1 cellular context compared by ENCODE assay signal in the genomic region with DNA sequence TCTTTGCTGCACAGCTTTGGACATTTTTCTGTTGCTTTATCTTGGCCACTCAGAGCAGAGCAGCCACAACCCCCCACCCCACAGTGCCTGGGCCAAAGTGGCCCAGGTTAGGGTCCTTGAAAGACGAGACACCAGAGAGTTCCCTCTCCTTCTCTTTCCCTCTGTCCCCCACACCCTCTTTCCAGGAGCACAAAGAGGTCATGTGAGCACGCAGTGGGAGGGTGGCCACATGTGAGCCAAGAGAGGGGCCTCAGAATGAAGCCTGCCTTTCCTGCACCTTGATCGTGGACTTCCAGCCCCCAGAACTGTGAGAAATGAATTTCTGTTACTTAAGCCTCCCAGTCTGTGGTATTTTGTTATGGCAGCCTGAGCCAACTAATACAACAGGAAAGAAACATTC.
TF ChIP-seq lines count a peak whose summit lies in the region.

No MANE protein-coding gene starts in this region.

TF ChIP-seq in GM23338, 12 proteins besides CTCF, POLR2A, EP300 and RAD21 (continued from another document):
- TF ChIP-seq, protein P1, sequence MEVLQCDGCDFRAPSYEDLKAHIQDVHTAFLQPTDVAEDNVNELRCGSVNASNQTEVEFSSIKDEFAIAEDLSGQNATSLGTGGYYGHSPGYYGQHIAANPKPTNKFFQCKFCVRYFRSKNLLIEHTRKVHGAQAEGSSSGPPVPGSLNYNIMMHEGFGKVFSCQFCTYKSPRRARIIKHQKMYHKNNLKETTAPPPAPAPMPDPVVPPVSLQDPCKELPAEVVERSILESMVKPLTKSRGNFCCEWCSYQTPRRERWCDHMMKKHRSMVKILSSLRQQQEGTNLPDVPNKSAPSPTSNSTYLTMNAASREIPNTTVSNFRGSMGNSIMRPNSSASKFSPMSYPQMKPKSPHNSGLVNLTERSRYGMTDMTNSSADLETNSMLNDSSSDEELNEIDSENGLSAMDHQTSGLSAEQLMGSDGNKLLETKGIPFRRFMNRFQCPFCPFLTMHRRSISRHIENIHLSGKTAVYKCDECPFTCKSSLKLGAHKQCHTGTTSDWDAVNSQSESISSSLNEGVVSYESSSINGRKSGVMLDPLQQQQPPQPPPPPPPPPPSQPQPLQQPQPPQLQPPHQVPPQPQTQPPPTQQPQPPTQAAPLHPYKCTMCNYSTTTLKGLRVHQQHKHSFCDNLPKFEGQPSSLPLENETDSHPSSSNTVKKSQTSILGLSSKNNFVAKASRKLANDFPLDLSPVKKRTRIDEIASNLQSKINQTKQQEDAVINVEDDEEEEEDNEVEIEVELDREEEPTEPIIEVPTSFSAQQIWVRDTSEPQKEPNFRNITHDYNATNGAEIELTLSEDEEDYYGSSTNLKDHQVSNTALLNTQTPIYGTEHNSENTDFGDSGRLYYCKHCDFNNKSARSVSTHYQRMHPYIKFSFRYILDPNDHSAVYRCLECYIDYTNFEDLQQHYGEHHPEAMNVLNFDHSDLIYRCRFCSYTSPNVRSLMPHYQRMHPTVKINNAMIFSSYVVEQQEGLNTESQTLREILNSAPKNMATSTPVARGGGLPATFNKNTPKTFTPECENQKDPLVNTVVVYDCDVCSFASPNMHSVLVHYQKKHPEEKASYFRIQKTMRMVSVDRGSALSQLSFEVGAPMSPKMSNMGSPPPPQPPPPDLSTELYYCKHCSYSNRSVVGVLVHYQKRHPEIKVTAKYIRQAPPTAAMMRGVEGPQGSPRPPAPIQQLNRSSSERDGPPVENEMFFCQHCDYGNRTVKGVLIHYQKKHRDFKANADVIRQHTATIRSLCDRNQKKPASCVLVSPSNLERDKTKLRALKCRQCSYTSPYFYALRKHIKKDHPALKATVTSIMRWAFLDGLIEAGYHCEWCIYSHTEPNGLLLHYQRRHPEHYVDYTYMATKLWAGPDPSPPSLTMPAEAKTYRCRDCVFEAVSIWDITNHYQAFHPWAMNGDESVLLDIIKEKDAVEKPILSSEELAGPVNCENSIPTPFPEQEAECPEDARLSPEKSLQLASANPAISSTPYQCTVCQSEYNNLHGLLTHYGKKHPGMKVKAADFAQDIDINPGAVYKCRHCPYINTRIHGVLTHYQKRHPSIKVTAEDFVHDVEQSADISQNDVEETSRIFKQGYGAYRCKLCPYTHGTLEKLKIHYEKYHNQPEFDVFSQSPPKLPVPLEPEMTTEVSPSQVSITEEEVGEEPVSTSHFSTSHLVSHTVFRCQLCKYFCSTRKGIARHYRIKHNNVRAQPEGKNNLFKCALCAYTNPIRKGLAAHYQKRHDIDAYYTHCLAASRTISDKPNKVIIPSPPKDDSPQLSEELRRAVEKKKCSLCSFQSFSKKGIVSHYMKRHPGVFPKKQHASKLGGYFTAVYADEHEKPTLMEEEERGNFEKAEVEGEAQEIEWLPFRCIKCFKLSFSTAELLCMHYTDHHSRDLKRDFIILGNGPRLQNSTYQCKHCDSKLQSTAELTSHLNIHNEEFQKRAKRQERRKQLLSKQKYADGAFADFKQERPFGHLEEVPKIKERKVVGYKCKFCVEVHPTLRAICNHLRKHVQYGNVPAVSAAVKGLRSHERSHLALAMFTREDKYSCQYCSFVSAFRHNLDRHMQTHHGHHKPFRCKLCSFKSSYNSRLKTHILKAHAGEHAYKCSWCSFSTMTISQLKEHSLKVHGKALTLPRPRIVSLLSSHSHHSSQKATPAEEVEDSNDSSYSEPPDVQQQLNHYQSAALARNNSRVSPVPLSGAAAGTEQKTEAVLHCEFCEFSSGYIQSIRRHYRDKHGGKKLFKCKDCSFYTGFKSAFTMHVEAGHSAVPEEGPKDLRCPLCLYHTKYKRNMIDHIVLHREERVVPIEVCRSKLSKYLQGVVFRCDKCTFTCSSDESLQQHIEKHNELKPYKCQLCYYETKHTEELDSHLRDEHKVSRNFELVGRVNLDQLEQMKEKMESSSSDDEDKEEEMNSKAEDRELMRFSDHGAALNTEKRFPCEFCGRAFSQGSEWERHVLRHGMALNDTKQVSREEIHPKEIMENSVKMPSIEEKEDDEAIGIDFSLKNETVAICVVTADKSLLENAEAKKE (CRISPR knock-in tag; IDR thresholded peaks at IDR 0.05): no peak
